ENCODE assay signal across 15 cellular contexts in the genomic region with DNA sequence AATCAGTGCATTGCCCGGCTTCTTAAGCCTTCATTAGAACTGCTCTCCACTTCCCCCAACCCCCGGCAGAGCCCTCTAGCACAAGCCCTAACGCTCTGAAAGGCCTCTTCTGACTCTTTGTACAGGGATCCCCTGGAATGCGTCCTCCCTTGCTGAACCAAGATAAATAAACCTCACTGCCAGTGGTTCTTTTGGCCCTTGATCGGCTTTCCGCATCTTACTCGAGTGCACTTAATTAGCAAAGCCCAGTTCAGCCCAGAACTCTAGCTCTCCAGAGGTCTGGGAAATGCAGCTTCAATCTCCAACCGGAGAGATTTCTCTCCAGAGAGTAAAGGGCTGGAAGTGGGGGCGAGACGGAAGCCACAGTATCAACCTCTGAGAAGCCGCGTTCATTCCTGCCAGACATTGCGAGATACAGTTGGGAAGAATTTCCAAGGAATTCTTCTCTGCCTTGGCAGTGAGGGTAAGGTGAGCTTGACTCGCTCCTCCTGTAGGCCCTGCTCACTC. TPM values are rescaled to one million over a fixed set of nuclear protein-coding genes. Genes with fewer than 3 reads are reported as not detected.
DNase-seq lines count a peak whose midpoint lies in the region; ATAC-seq and TF ChIP-seq lines count a peak whose summit lies in the region.
"Had no signal": no experiment of that assay in that cellular context is flagged by ENCODE, and none has a peak within 500 bp of the region (broad histone marks: within the 10 kb centered on the region; RNA-seq: fewer than 3 reads in every experiment).

No MANE protein-coding gene starts in this region.

- H3K27ac ChIP-seq in A673 (ENCODE audit: low read depth, low read length, poor library complexity, severe bottlenecking) = peak overlapping the region; percentile 34
- H3K27ac ChIP-seq in SK-N-SH (ENCODE audit: low read depth in 2 of 2, low read length in 1 of 2) = peak overlapping the region in 1 of 2 experiments; percentile 66; a peak in 2 of 4 replicates
- H3K27ac ChIP-seq: RWPE1 had no signal

- no peaks in the 10 kb centered on the region for H3F3A ChIP-seq in SK-N-SH (replicated peaks; ENCODE audit: insufficient read depth)

- H3K27ac Mint-ChIP-seq in glutamatergic neuron (ENCODE audit: unreplicated experiment) = peak overlapping the region; percentile 19
- H3K27ac Mint-ChIP-seq in osteocyte (ENCODE audit: unreplicated experiment) = peak overlapping the region; percentile 50

- H3K27me3 ChIP-seq in A673 (replicated peaks; ENCODE audit: insufficient read depth, low read depth, low read length, poor library complexity) (no peaks in the 10 kb centered on the region), SK-N-SH (ENCODE audit: insufficient read depth) (no peaks in the 10 kb centered on the region), HAP-1 (ENCODE audit: low read depth) (no peaks in the 10 kb centered on the region)

- no TSS peak for BruUV-seq in A673 (replicated peaks; lab: Mats Ljungman, UMichigan)

- ATAC-seq in HG02870 (IDR thresholded peaks at IDR 0.05; ENCODE audit: unreplicated experiment) = no peak
- ATAC-seq: activated CD4-positive, CD25-positive, alpha-beta regulatory T cell treated with anti-CD3 and anti-CD28 coated beads, Interleukin-2, amount 50 U/mL, for 24 hours had no signal

- TF ChIP-seq EP300 in SK-N-SH (IDR thresholded peaks at IDR 0.05; ENCODE audit: borderline replicate concordance in 1 of 2, low read depth in 1 of 2, low read length in 1 of 2) = no peak

- H3K4me3 ChIP-seq in A673 (ENCODE audit: low read depth, low read length, poor library complexity, severe bottlenecking) = no peak overlapping the region
- peak overlapping the region in 1 of 2 experiments; percentile 19; a peak in 1 of 4 replicates for H3K4me3 ChIP-seq in SK-N-SH (ENCODE audit: low read depth in 2 of 2, low read length in 1 of 2)
- H3K4me3 ChIP-seq in HAP-1 = no peak overlapping the region

- H3K4me3 Mint-ChIP-seq in glutamatergic neuron (ENCODE audit: unreplicated experiment) = peak overlapping the region; percentile 2
- no peak overlapping the region for H3K4me3 Mint-ChIP-seq in osteocyte (ENCODE audit: unreplicated experiment)

- H3K9me3 ChIP-seq in A673 (ENCODE audit: low read depth, low read length, poor library complexity, severe bottlenecking) (no peaks in the 10 kb centered on the region), SK-N-SH (no peaks in the 10 kb centered on the region), HAP-1 (no peaks in the 10 kb centered on the region)

- peak overlapping the region; percentile 25; the same call in 1 of the 2 replicates for H3K9ac ChIP-seq in SK-N-SH

- peaks cover 5% of the 10 kb centered on the region for H3K27me3 Mint-ChIP-seq in glutamatergic neuron (ENCODE audit: unreplicated experiment)
- H3K27me3 Mint-ChIP-seq in osteocyte (ENCODE audit: unreplicated experiment) = no peaks in the 10 kb centered on the region

- 68% methylated on average over 14 of the region's 14 CpGs for WGBS in SK-N-SH (ENCODE audit: low lambda C conversion rate)

- intact Hi-C loops in A673 (cut with micrococcal nuclease; ENCODE audit: unreplicated experiment) = no loop called here

- no peak for TF ChIP-seq RAD21 in SK-N-SH (IDR thresholded peaks at IDR 0.05; ENCODE audit: low read length)

- POLR2A ChIA-PET in A673 (lab: Charles Lee; ENCODE audit: low non-redundant PET) (no interaction called here), SK-N-SH (lab: Yijun Ruan, JAX) (no interaction called here)

- H3K9me3 Mint-ChIP-seq in glutamatergic neuron (ENCODE audit: unreplicated experiment) (peaks cover 4% of the 10 kb centered on the region), osteocyte (ENCODE audit: unreplicated experiment) (no peaks in the 10 kb centered on the region)

- TF ChIP-seq CTCF in A673 (conservative IDR thresholded peaks at IDR 0.05; ENCODE audit: low read depth, low read length) = no peak
- no peak for TF ChIP-seq CTCF in SK-N-SH (IDR thresholded peaks at IDR 0.05)
- TF ChIP-seq CTCF in glutamatergic neuron (IDR thresholded peaks at IDR 0.05; ENCODE audit: partially characterized antibody, unreplicated experiment) = no peak
- no peak for TF ChIP-seq CTCF in osteocyte (IDR thresholded peaks at IDR 0.05)

- H2AFZ ChIP-seq in SK-N-SH (ENCODE audit: low read depth) = 0 out of 2 replicates have a peak overlapping the region, but pooled peaks have one; percentile 74

- no peaks in the 10 kb centered on the region for H3K9me2 ChIP-seq in SK-N-SH

- in situ Hi-C loops in HAP-1 (cut with MboI; ENCODE audit: low sequenced_read_pairs) = no loop called here

- H4K20me1 ChIP-seq in SK-N-SH (ENCODE audit: insufficient read depth) = no peaks in the 10 kb centered on the region

- H3K4me1 Mint-ChIP-seq in glutamatergic neuron (ENCODE audit: low read depth, unreplicated experiment) (peaks cover 14% of the 10 kb centered on the region), osteocyte (ENCODE audit: unreplicated experiment) (peaks cover 13% of the 10 kb centered on the region)

- H3K4me2 ChIP-seq in SK-N-SH = peak overlapping the region; percentile 57; the same call in 1 of the 2 replicates

- peaks cover 12% of the 10 kb centered on the region for H3K4me1 ChIP-seq in A673 (ENCODE audit: insufficient read depth, low read length, poor library complexity, severe bottlenecking)
- H3K4me1 ChIP-seq in SK-N-SH (ENCODE audit: control insufficient read depth in 1 of 2, insufficient read depth in 2 of 2, low read depth in 1 of 2, low read length in 1 of 2) = peaks cover 0 to 9% of the 10 kb centered on the region in 2 experiments; a peak in 2 of 4 replicates
- H3K4me1 ChIP-seq in HAP-1 = no peaks in the 10 kb centered on the region

- H3K36me3 ChIP-seq in A673 (ENCODE audit: insufficient read depth, low read length, poor library complexity, severe bottlenecking) = no peaks in the 10 kb centered on the region
- H3K36me3 ChIP-seq in SK-N-SH (replicated peaks in 1 of 2; ENCODE audit: control insufficient read depth in 1 of 2, insufficient read depth in 2 of 2, low read length in 1 of 2) = no peaks in the 10 kb centered on the region
- no peaks in the 10 kb centered on the region for H3K36me3 ChIP-seq in HAP-1 (replicated peaks)

- no peaks in the 10 kb centered on the region for H3K79me2 ChIP-seq in SK-N-SH (ENCODE audit: insufficient read depth)

- no peak for DNase-seq in A673 (ENCODE audit: low spot score)
- DNase-seq in SK-N-SH = no peak
- no peak for DNase-seq in glutamatergic neuron
- DNase-seq in osteocyte (ENCODE audit: extremely low spot score, unreplicated experiment) = no peak
- no peak for DNase-seq in HAP-1 (ENCODE audit: low spot score in 2 of 2)
- no peak for DNase-seq in HUDEP-2 (lab: John Stamatoyannopoulos, UW; ENCODE audit: unreplicated experiment in 76 of 76)
- no peak for DNase-seq in NOMO-1 treated with dmso at 0.1 percent for 144 hours (lab: John Stamatoyannopoulos, UW; ENCODE audit: unreplicated experiment)
- DNase-seq: AML-193; amygdala; NCI-H2029 treated with DMSO at 0.1 percent for 48 hours; stimulated activated CD4-positive, alpha-beta T cell treated with anti-CD3 and anti-CD28 coated beads, Interleukin-2, amount 100 ng/mL, for 48 hours had no signal

- CTCF ChIA-PET in A673 (lab: Charles Lee) (no interaction called here), SK-N-SH (lab: Yijun Ruan, JAX) (interaction anchor here (0.8 to 4.4 kb wide), 4 partner anchors 8 to 66 kb away, joined by 3 to 12 read pairs (median 5); no protein-coding TSS in a partner anchor)

- H3K36me3 Mint-ChIP-seq in glutamatergic neuron (ENCODE audit: unreplicated experiment) (no peaks in the 10 kb centered on the region), osteocyte (ENCODE audit: unreplicated experiment) (no peaks in the 10 kb centered on the region)

TF ChIP-seq in SK-N-SH, 30 proteins besides CTCF, POLR2A, EP300 and RAD21 (continues in another document):
- TF ChIP-seq TCF12 (IDR thresholded peaks at IDR 0.05) = no peak
- TF ChIP-seq, protein P1, sequence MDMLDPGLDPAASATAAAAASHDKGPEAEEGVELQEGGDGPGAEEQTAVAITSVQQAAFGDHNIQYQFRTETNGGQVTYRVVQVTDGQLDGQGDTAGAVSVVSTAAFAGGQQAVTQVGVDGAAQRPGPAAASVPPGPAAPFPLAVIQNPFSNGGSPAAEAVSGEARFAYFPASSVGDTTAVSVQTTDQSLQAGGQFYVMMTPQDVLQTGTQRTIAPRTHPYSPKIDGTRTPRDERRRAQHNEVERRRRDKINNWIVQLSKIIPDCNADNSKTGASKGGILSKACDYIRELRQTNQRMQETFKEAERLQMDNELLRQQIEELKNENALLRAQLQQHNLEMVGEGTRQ (IDR thresholded peaks at IDR 0.05; ENCODE audit: borderline replicate concordance, low read depth, low read length) = no peak
- TF ChIP-seq JUND (IDR thresholded peaks at IDR 0.05) = no peak
- TF ChIP-seq, protein P2, sequence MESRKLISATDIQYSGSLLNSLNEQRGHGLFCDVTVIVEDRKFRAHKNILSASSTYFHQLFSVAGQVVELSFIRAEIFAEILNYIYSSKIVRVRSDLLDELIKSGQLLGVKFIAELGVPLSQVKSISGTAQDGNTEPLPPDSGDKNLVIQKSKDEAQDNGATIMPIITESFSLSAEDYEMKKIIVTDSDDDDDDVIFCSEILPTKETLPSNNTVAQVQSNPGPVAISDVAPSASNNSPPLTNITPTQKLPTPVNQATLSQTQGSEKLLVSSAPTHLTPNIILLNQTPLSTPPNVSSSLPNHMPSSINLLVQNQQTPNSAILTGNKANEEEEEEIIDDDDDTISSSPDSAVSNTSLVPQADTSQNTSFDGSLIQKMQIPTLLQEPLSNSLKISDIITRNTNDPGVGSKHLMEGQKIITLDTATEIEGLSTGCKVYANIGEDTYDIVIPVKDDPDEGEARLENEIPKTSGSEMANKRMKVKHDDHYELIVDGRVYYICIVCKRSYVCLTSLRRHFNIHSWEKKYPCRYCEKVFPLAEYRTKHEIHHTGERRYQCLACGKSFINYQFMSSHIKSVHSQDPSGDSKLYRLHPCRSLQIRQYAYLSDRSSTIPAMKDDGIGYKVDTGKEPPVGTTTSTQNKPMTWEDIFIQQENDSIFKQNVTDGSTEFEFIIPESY (IDR thresholded peaks at IDR 0.05; ENCODE audit: borderline replicate concordance, low read depth) = no peak

RNA-seq across cellular contexts. Expression of a gene that starts 8.7 kb away (rescaled TPM):
- 44.2 and 45.3 TPM in 2 replicates for total RNA-seq in A673 (2021)
- polyA plus RNA-seq in SK-N-SH (2012; rRNA removed) = 21.8 and 23.2 TPM in 2 replicates
- polyA plus RNA-seq in SK-N-SH (2012; cell fraction: cytosol; rRNA removed) = 9.6 and 13.9 TPM in 2 replicates
- 68.1 and 90.5 TPM in 2 replicates for polyA plus RNA-seq in SK-N-SH (2012; cell fraction: nucleus; rRNA removed)
- 56.9 TPM for total RNA-seq in glutamatergic neuron (ENCODE audit: unreplicated experiment)
- 41.6 and 47.9 TPM in 2 replicates for total RNA-seq in osteocyte

RNA-seq across cellular contexts. Expression of a gene that starts 11.3 kb away (rescaled TPM):
- total RNA-seq in A673 (2021) (48.6 and 51.0 TPM in 2 replicates), glutamatergic neuron (ENCODE audit: unreplicated experiment) (59.7 TPM), osteocyte (27.8 and 31.4 TPM in 2 replicates)
- 14.3 and 16.0 TPM in 2 replicates for polyA plus RNA-seq in SK-N-SH (2012; rRNA removed)
- polyA plus RNA-seq in SK-N-SH (2012; cell fraction: cytosol; rRNA removed) = 5.9 and 10.5 TPM in 2 replicates
- polyA plus RNA-seq in SK-N-SH (2012; cell fraction: nucleus; rRNA removed) = 23.9 and 26.9 TPM in 2 replicates

RNA-seq across cellular contexts. Expression of a gene that starts 43.4 kb away (rescaled TPM):
- total RNA-seq in A673 (2021) (not detected in 2 replicates), glutamatergic neuron (ENCODE audit: unreplicated experiment) (not detected), osteocyte (not detected in 2 replicates)
- polyA plus RNA-seq in SK-N-SH (2012; rRNA removed) = not detected in 2 replicates
- polyA plus RNA-seq in SK-N-SH (2012; cell fraction: cytosol; rRNA removed) = not detected in 2 replicates
- polyA plus RNA-seq in SK-N-SH (2012; cell fraction: nucleus; rRNA removed) = not detected in 2 replicates
- total RNA-seq: mucosa of gallbladder had no signal
